In genomic region chr5:180095545-180095944, GRCh38 we compare ENCODE assay signal across 26 cellular contexts. TPM values are rescaled to one million over a fixed set of nuclear protein-coding genes. Genes with fewer than 3 reads are reported as not detected.
DNase-seq lines count a peak whose midpoint lies in the region; ATAC-seq, FAIRE-seq and TF ChIP-seq lines count a peak whose summit lies in the region.
"Had no signal": no experiment of that assay in that cellular context is flagged by ENCODE, and none has a peak within 500 bp of the region (broad histone marks: within the 10 kb centered on the region; RNA-seq: fewer than 3 reads in every experiment).

No MANE protein-coding gene starts in this region.

- H3K4me2 ChIP-seq in HepG2 (ENCODE audit: low read depth, low read length): no peak overlapping the region

- intact Hi-C loops in HepG2 (cut with micrococcal nuclease; ENCODE audit: unreplicated experiment): no loop called here
- intact Hi-C loops in right lobe of liver (cut with DNase I): no loop called here
- intact Hi-C loops in colonic mucosa (cut with DNase I): no loop called here

- no peak overlapping the region for H3K4me3 Mint-ChIP-seq in endodermal cell
- peak overlapping the region; percentile 44 for H3K4me3 Mint-ChIP-seq in type B pancreatic cell
- H3K4me3 Mint-ChIP-seq: CD4-positive, alpha-beta memory T cell had no signal

- H3K36me3 Mint-ChIP-seq in endodermal cell (ENCODE audit: low read depth): no peaks in the 10 kb centered on the region
- H3K36me3 Mint-ChIP-seq in type B pancreatic cell: no peaks in the 10 kb centered on the region

- no peak overlapping the region for H2AFZ ChIP-seq in HepG2 (ENCODE audit: low read length)

- H3K36me3 ChIP-seq in HepG2 (replicated peaks in 1 of 2; ENCODE audit: control insufficient read depth in 1 of 2, insufficient read depth in 2 of 2, low read length in 2 of 2) (no peaks in the 10 kb centered on the region), right lobe of liver (no peaks in the 10 kb centered on the region), endodermal cell (ENCODE audit: control insufficient read depth, insufficient read depth, low read length) (no peaks in the 10 kb centered on the region), colonic mucosa (no peaks in the 10 kb centered on the region)
- H3K36me3 ChIP-seq: BLaER1 treated with 17β-estradiol and CSF1 and Interleukin-3, amounts not matched to agents 10 nM and 100 nM; MG63 had no signal

- TF ChIP-seq CTCF in HepG2 (CRISPR knock-in tag; IDR thresholded peaks at IDR 0.05) (no peak), right lobe of liver (IDR thresholded peaks at IDR 0.05) (no peak), endodermal cell (conservative IDR thresholded peaks at IDR 0.05) (no peak), type B pancreatic cell (conservative IDR thresholded peaks at IDR 0.05) (no peak), colonic mucosa (IDR thresholded peaks at IDR 0.05) (no peak)

- FAIRE-seq in HepG2 (lab: Jason Lieb, UNC): no peak
- FAIRE-seq: G401.6, GM12878 had no signal

- H3K79me2 ChIP-seq in HepG2 (ENCODE audit: insufficient read depth, low read length): no peaks in the 10 kb centered on the region

- H3K27ac ChIP-seq in HepG2 (ENCODE audit: extremely low read length, insufficient read depth, low read length) (no peak overlapping the region), right lobe of liver (no peak overlapping the region), endodermal cell (ENCODE audit: low read depth, low read length) (no peak overlapping the region), colonic mucosa (no peak overlapping the region)
- H3K27ac ChIP-seq: HL-60 had no signal

- CTCF ChIA-PET in HepG2 (lab: Yijun Ruan, JAX; ENCODE audit: low intra/inter-chr PET ratio, low total read pairs): no interaction called here

- H3K27ac Mint-ChIP-seq in endodermal cell: no peak overlapping the region
- no peak overlapping the region for H3K27ac Mint-ChIP-seq in type B pancreatic cell
- H3K27ac Mint-ChIP-seq: CD4-positive, alpha-beta memory T cell had no signal

- no peak overlapping the region for H3K9ac ChIP-seq in HepG2 (ENCODE audit: insufficient read depth, low read depth, low read length)
- no peak overlapping the region for H3K9ac ChIP-seq in endodermal cell (ENCODE audit: extremely low read depth, low read length, poor library complexity, severe bottlenecking)
- H3K9ac ChIP-seq in colonic mucosa (ENCODE audit: low read depth in 2 of 2, low read length in 2 of 2): no peak overlapping the region
- H3K9ac ChIP-seq: BLaER1 treated with 17β-estradiol and CSF1 and Interleukin-3, amounts not matched to agents 10 nM and 100 nM had no signal

- H3K9me3 ChIP-seq in HepG2 (ENCODE audit: low read length): no peaks in the 10 kb centered on the region
- H3K9me3 ChIP-seq in right lobe of liver: no peaks in the 10 kb centered on the region
- no peaks in the 10 kb centered on the region for H3K9me3 ChIP-seq in endodermal cell (ENCODE audit: control insufficient read depth, low read length)
- H3K9me3 ChIP-seq in colonic mucosa: no peaks in the 10 kb centered on the region
- H3K9me3 ChIP-seq: MG63 had no signal

- no TSS peak for BruUV-seq in HepG2 (replicated peaks; lab: Mats Ljungman, UMichigan)

- POLR2A ChIA-PET in HepG2 (lab: Yijun Ruan, JAX): no interaction called here

- TF ChIP-seq POLR2A in HepG2 (IDR thresholded peaks at IDR 0.05; ENCODE audit: insufficient read depth in 1 of 2, low read depth in 2 of 2, low read length in 2 of 2) (no peak), right lobe of liver (IDR thresholded peaks at IDR 0.05) (no peak)

- TF ChIP-seq EP300 in HepG2 (IDR thresholded peaks at IDR 0.05; ENCODE audit: low read depth in 2 of 2, low read length in 2 of 2): no peak
- no peak for TF ChIP-seq EP300 in HepG2 (CRISPR knock-in tag; IDR thresholded peaks at IDR 0.05; ENCODE audit: borderline replicate concordance)

- no peaks in the 10 kb centered on the region for H4K20me1 ChIP-seq in HepG2 (ENCODE audit: insufficient read depth, low read length)
- H4K20me1 ChIP-seq: BLaER1 treated with 17β-estradiol and CSF1 and Interleukin-3, amounts not matched to agents 10 nM and 100 nM had no signal

- H3K27me3 ChIP-seq in HepG2 (ENCODE audit: control insufficient read depth in 1 of 2, insufficient read depth in 2 of 2, low read length in 2 of 2): peaks cover 4 to 22% of the 10 kb centered on the region in 2 experiments; a peak in 4 of 5 replicates
- H3K27me3 ChIP-seq in right lobe of liver: no peaks in the 10 kb centered on the region
- H3K27me3 ChIP-seq in endodermal cell (ENCODE audit: control insufficient read depth, insufficient read depth, low read length, poor library complexity, severe bottlenecking): no peaks in the 10 kb centered on the region
- H3K27me3 ChIP-seq in colonic mucosa: no peaks in the 10 kb centered on the region
- H3K27me3 ChIP-seq: BLaER1 treated with 17β-estradiol and CSF1 and Interleukin-3, amounts not matched to agents 10 nM and 100 nM had no signal

- H3K4me1 Mint-ChIP-seq in endodermal cell: no peaks in the 10 kb centered on the region
- peaks cover 9% of the 10 kb centered on the region for H3K4me1 Mint-ChIP-seq in type B pancreatic cell (ENCODE audit: unreplicated experiment)

- DNase-seq in HepG2 (ENCODE audit: low spot score) (no peak), right lobe of liver (no peak), endodermal cell (peak; percentile 30), mesenteric fat pad (ENCODE audit: low spot score) (peak; percentile 47), type B pancreatic cell (ENCODE audit: extremely low spot score, unreplicated experiment) (no peak), colonic mucosa (no peak)
- DNase-seq in effector CD4-positive, alpha-beta T cell: no peak
- DNase-seq: AML-193; CD4-positive, alpha-beta memory T cell; COR-L47; GOT3; KG1; MG63; NCI-H1694; NCI-H2081; NCI-H2227 treated with DMSO at 0.1 percent for 48 hours; NCI-H510A; NCI-H69; Right ventricle myocardium superior; RPMI8226 had no signal

- H3K9me3 Mint-ChIP-seq in endodermal cell: no peaks in the 10 kb centered on the region
- H3K9me3 Mint-ChIP-seq in type B pancreatic cell: peaks cover 5% of the 10 kb centered on the region
- H3K9me3 Mint-ChIP-seq: CD4-positive, alpha-beta memory T cell had no signal

- WGBS in HepG2 (ENCODE audit: low lambda C conversion rate): 27% methylated on average over 9 of the region's 9 CpGs
- 76% methylated on average over 7 of the region's 9 CpGs for WGBS in right lobe of liver (ENCODE audit: insufficient coverage, low coverage, low lambda C conversion rate, missing lambda C conversion rate)
- WGBS in endodermal cell (ENCODE audit: insufficient coverage in 1 of 2, insufficient read length in 1 of 2), 2 experiments: 94% methylated on average over 7 to 9 of the region's 9 CpGs

- H3K4me3 ChIP-seq in HepG2 (replicated peaks in 1 of 3; ENCODE audit: insufficient read depth in 1 of 3, low read depth in 2 of 3, low read length in 3 of 3) (no peak overlapping the region), right lobe of liver (no peak overlapping the region), endodermal cell (ENCODE audit: low read length) (no peak overlapping the region), colonic mucosa (no peak overlapping the region)
- H3K4me3 ChIP-seq: BLaER1 treated with 17β-estradiol and CSF1 and Interleukin-3, amounts not matched to agents 10 nM and 100 nM; GM12878; MG63 had no signal

- no peak for TF ChIP-seq RAD21 in HepG2 (CRISPR knock-in tag; IDR thresholded peaks at IDR 0.05)

- H3K27me3 Mint-ChIP-seq in endodermal cell (ENCODE audit: insufficient read depth): peaks cover 7% of the 10 kb centered on the region
- H3K27me3 Mint-ChIP-seq in type B pancreatic cell: peaks cover 10% of the 10 kb centered on the region

- in situ Hi-C loops in HepG2 (cut with HindIII; ENCODE audit: extremely low pct_ligation_motif_present, low pct_unique_long_range_greater_than_20kb): loop anchor here (25.0 kb wide), 1 partner anchor 333 kb away; no protein-coding TSS in a partner anchor

- H3K4me1 ChIP-seq in HepG2 (ENCODE audit: insufficient read depth, low read length) (peaks cover 14% of the 10 kb centered on the region; the same call in 1 of the 2 replicates), right lobe of liver (peaks cover 0 to 11% (median 4%) of the 10 kb centered on the region in 4 donors), endodermal cell (ENCODE audit: control insufficient read depth, insufficient read depth, low read length) (no peaks in the 10 kb centered on the region), colonic mucosa (peaks cover 5% of the 10 kb centered on the region)

- no peak for ATAC-seq in HepG2
- ATAC-seq in right lobe of liver: no peak
- no peak for ATAC-seq in HG03095 (IDR thresholded peaks at IDR 0.05; ENCODE audit: unreplicated experiment)
- ATAC-seq: GM12878, HCT116 had no signal

TF ChIP-seq in HepG2, 621 proteins besides CTCF, POLR2A, EP300 and RAD21 (continues in another document):
- no peak for TF ChIP-seq ZNF775 (CRISPR knock-in tag; IDR thresholded peaks at IDR 0.05; ENCODE audit: borderline replicate concordance)

RNA-seq across cellular contexts. Expression of gene RNF130, which starts 24.0 kb away (rescaled TPM):
- total RNA-seq in HepG2 (2016; rRNA removed; fragmentation: Illumina TruSeq; extraction: Trizol) (21.3 and 28.2 TPM in 2 replicates), right lobe of liver (100 to 1,000 TPM in 1 of 6 experiments, 10 to 100 TPM in 5; 66.7 to 119 (median 89.9) TPM), endodermal cell (10 to 100 TPM; 64.7 to 74.4 TPM), mesenteric fat pad (135 TPM), type B pancreatic cell (ENCODE audit: low replicate concordance) (28.1 and 52.1 TPM in 2 replicates), colonic mucosa (10 to 100 TPM; 32.0 to 41.7 TPM)
- total RNA-seq in HepG2 (2016; cell fraction: cytosol; rRNA removed; fragmentation: Illumina TruSeq; extraction: Trizol; ENCODE audit: low read depth): 51.1 and 56.5 TPM in 2 replicates
- 20.7 and 27.0 TPM in 2 replicates for total RNA-seq in HepG2 (2016; cell fraction: insoluble cytoplasmic fraction; rRNA removed; fragmentation: Illumina TruSeq; extraction: Trizol)
- 71.6 and 78.1 TPM in 2 replicates for total RNA-seq in HepG2 (2016; cell fraction: membrane; rRNA removed; fragmentation: Illumina TruSeq; extraction: Trizol)
- 19.2 and 22.9 TPM in 2 replicates for total RNA-seq in HepG2 (2016; cell fraction: nucleus; rRNA removed; fragmentation: Illumina TruSeq; extraction: Trizol)
- polyA plus RNA-seq in HepG2 (2011; rRNA removed): 25.9 and 28.3 TPM in 2 replicates
- 21.0 and 26.9 TPM in 2 replicates for polyA plus RNA-seq in HepG2 (2011; cell fraction: cytosol; rRNA removed)
- polyA plus RNA-seq in HepG2 (2011; cell fraction: nucleus; rRNA removed): 10.8 and 12.4 TPM in 2 replicates
- 21.3 and 23.0 TPM in 2 replicates for polyA plus RNA-seq in HepG2 (2012)
- polyA plus RNA-seq in HepG2 (2016; cell fraction: cytosol; fragmentation: Illumina TruSeq; extraction: Trizol; ENCODE audit: low read depth): 78.2 and 88.6 TPM in 2 replicates
- polyA plus RNA-seq in HepG2 (2016; cell fraction: insoluble cytoplasmic fraction; fragmentation: Illumina TruSeq; extraction: Trizol; ENCODE audit: low read depth): 31.6 and 34.3 TPM in 2 replicates
- polyA plus RNA-seq in HepG2 (2016; cell fraction: membrane; fragmentation: Illumina TruSeq; extraction: Trizol; ENCODE audit: low read depth): 86.4 and 87.9 TPM in 2 replicates
- polyA plus RNA-seq in HepG2 (2016; cell fraction: nucleus; fragmentation: Illumina TruSeq; extraction: Trizol; ENCODE audit: insufficient read depth, low read depth): 38.8 and 41.1 TPM in 2 replicates
- 12.5 and 16.7 TPM in 2 replicates for polyA minus RNA-seq in HepG2 (2011; rRNA and poly(A)+ RNA removed; ENCODE audit: low replicate concordance)
- 12.9 and 13.1 TPM in 2 replicates for polyA minus RNA-seq in HepG2 (2011; cell fraction: cytosol; rRNA and poly(A)+ RNA removed)
- 18.3 and 20.1 TPM in 2 replicates for polyA minus RNA-seq in HepG2 (2011; cell fraction: nucleus; rRNA and poly(A)+ RNA removed)
- polyA plus RNA-seq in endodermal cell (2013, experiment 1 of 2): 120 TPM
- 106 TPM for polyA plus RNA-seq in endodermal cell (2013, experiment 2 of 2)

Comparison
In these comparisons a context has a peak if more than half of its experiments do, and no peak if none do; other contexts are left out.
1. DNase-seq: peak in endodermal cell (single experiment) and mesenteric fat pad (single experiment); none in HepG2 (single experiment), right lobe of liver (0 of 3), type B pancreatic cell (single experiment), colonic mucosa (single experiment) and effector CD4-positive, alpha-beta T cell (single experiment).